34 cellular contexts compared by ENCODE assay signal in genomic region chr19:7922841-7923205, GRCh38. TPM values are rescaled to one million over a fixed set of nuclear protein-coding genes. Genes with fewer than 3 reads are reported as not detected.
A peak's percentile ranks its signal among the peaks of the same experiment; 100 is the strongest.
DNase-seq lines count a peak whose midpoint lies in the region; ATAC-seq and TF ChIP-seq lines count a peak whose summit lies in the region.
"Had no signal": no experiment of that assay in that cellular context is flagged by ENCODE, and none has a peak within 500 bp of the region (broad histone marks: within the 10 kb centered on the region; RNA-seq: fewer than 3 reads in every experiment).

No MANE protein-coding gene starts in this region.

- peaks cover 2% of the 10 kb centered on the region for H3K4me1 ChIP-seq in right cardiac atrium (ENCODE audit: control insufficient read depth, insufficient read depth, low read length)
- H3K4me1 ChIP-seq in heart left ventricle = peaks cover 8 to 65% (median 38%) of the 10 kb centered on the region in 12 donors
- H3K4me1 ChIP-seq in osteoblast (ENCODE audit: insufficient read depth, low read length) = peaks cover 22% of the 10 kb centered on the region
- peaks cover 81% of the 10 kb centered on the region for H3K4me1 ChIP-seq in vagina

- H4K20me1 ChIP-seq in osteoblast (ENCODE audit: insufficient read depth, low read length) = peaks cover 9% of the 10 kb centered on the region

- H3K36me3 ChIP-seq in heart left ventricle (peaks cover 0 to 28% (median 14%) of the 10 kb centered on the region in 9 donors), osteoblast (ENCODE audit: insufficient read depth, low read length) (peaks cover 14% of the 10 kb centered on the region), vagina (peaks cover 0 to 20% of the 10 kb centered on the region in 2 donors)
- H3K36me3 ChIP-seq: neutrophil had no signal

- H3K36me3 Mint-ChIP-seq in glutamatergic neuron (ENCODE audit: unreplicated experiment) = no peaks in the 10 kb centered on the region
- H3K36me3 Mint-ChIP-seq in activated T-cell treated with anti-CD3 and anti-CD28 coated beads, Interleukin-2, amount 50 U/mL, for 4 hours (ENCODE audit: insufficient read depth) = no peaks in the 10 kb centered on the region

- H3K27me3 ChIP-seq in right cardiac atrium (ENCODE audit: control insufficient read depth, insufficient read depth) = no peaks in the 10 kb centered on the region
- H3K27me3 ChIP-seq in heart left ventricle = peaks cover 0 to 17% (median 10%) of the 10 kb centered on the region in 9 donors
- H3K27me3 ChIP-seq in osteoblast (ENCODE audit: insufficient read depth, low read length) = peaks cover 7% of the 10 kb centered on the region
- no peaks in the 10 kb centered on the region for H3K27me3 ChIP-seq in vagina
- H3K27me3 ChIP-seq: body of pancreas, testis had no signal

- H3K9me3 Mint-ChIP-seq in glutamatergic neuron (ENCODE audit: unreplicated experiment) = peaks cover 17% of the 10 kb centered on the region
- H3K9me3 Mint-ChIP-seq in activated T-cell treated with anti-CD3 and anti-CD28 coated beads, Interleukin-2, amount 50 U/mL, for 4 hours = no peaks in the 10 kb centered on the region
- H3K9me3 Mint-ChIP-seq: activated T-cell treated with anti-CD3 and anti-CD28 coated beads, Interleukin-2, amount 50 U/mL, for 24 hours had no signal

- DNase-seq in right cardiac atrium (peak in 2 of 3 donors; percentile 13 to 60), heart left ventricle (no peak), glutamatergic neuron (no peak), osteoblast (ENCODE audit: insufficient read length, low spot score, missing footprints) (peak; percentile 43), vagina (ENCODE audit: extremely low spot score in 2 of 2) (no peak), nucleus accumbens (lab: John Stamatoyannopoulos, UW) (no peak)
- DNase-seq in stimulated activated CD4-positive, alpha-beta T cell treated with anti-CD3 and anti-CD28 coated beads, Interleukin-1b, Interleukin-23, amount 100 ng/mL, for 48 hours = no peak
- no peak for DNase-seq in activated T-cell treated with anti-CD3 and anti-CD28 coated beads, Interleukin-2, amount 50 U/mL, for 4 hours
- DNase-seq: activated CD4-positive, alpha-beta T cell treated with anti-CD3 and anti-CD28 coated beads for 4 hours; activated gamma-delta T cell; activated T-cell treated with anti-CD3 and anti-CD28 coated beads, Interleukin-2, amount 50 U/mL, for 24 hours; AML-193; body of pancreas; cerebellar nuclear complex; gastrocnemius medialis; hippocampal formation; Kasumi-1; left cardiac atrium; NCI-H1436; NCI-H2081; NCI-H2227 treated with DMSO at 0.1 percent for 48 hours; NCI-H526 treated with DMSO at 0.1 percent for 48 hours; SHP77 treated with DMSO at 0.1 percent for 48 hours; stimulated activated CD4-positive, alpha-beta T cell treated with anti-CD3 and anti-CD28 coated beads, Interleukin-15, amount 100 ng/mL, for 24 hours; stimulated activated naive CD4-positive, alpha-beta T cell treated with Interleukin-2 at 50 U/mL for 16 hours; testis had no signal

- TF ChIP-seq CTCF in heart left ventricle (IDR thresholded peaks at IDR 0.05) = no peak
- TF ChIP-seq CTCF in glutamatergic neuron (IDR thresholded peaks at IDR 0.05; ENCODE audit: partially characterized antibody, unreplicated experiment) = no peak
- no peak for TF ChIP-seq CTCF in osteoblast (IDR thresholded peaks at IDR 0.05; ENCODE audit: extremely low read depth, low read depth, low read length)
- no peak for TF ChIP-seq CTCF in vagina (IDR thresholded peaks at IDR 0.05)

- peaks cover 19% of the 10 kb centered on the region for H3K27me3 Mint-ChIP-seq in glutamatergic neuron (ENCODE audit: unreplicated experiment)
- peaks cover 13% of the 10 kb centered on the region for H3K27me3 Mint-ChIP-seq in activated T-cell treated with anti-CD3 and anti-CD28 coated beads, Interleukin-2, amount 50 U/mL, for 4 hours (ENCODE audit: low read depth)

- no peak overlapping the region for H3K27ac ChIP-seq in right cardiac atrium (ENCODE audit: low read length)
- H3K27ac ChIP-seq in heart left ventricle = peak overlapping the region in 1 of 12 donors; percentile 96
- H3K27ac ChIP-seq in osteoblast (ENCODE audit: low read depth, low read length) = no peak overlapping the region
- peak overlapping the region; percentile 89 for H3K27ac ChIP-seq in vagina
- H3K27ac ChIP-seq: A549, body of pancreas, gastrocnemius medialis, neutrophil, prostate gland, testis had no signal

- 88% methylated on average over 9 of the region's 9 CpGs for WGBS in right cardiac atrium
- 91 to 93% (median 92%) methylated on average over 8 to 9 of the region's 9 CpGs for WGBS in heart left ventricle, 4 donors

- intact Hi-C loops in right cardiac atrium (cut with DNase I) (no loop called here), heart left ventricle (cut with DNase I) (loop anchor here in 4 of 10 donors (5.0 kb wide), 2 partner anchors 66 to 71 kb away; no protein-coding TSS in a partner anchor), vagina (cut with DNase I) (no loop called here)

- H3K4me3 ChIP-seq in right cardiac atrium (ENCODE audit: low read length) = no peak overlapping the region
- no peak overlapping the region for H3K4me3 ChIP-seq in heart left ventricle
- H3K4me3 ChIP-seq in osteoblast (ENCODE audit: insufficient read depth, low read length) = no peak overlapping the region
- H3K4me3 ChIP-seq in vagina = no peak overlapping the region
- H3K4me3 ChIP-seq: A549, body of pancreas, gastrocnemius medialis, prostate gland, testis had no signal

- H3K4me1 Mint-ChIP-seq in glutamatergic neuron (ENCODE audit: low read depth, unreplicated experiment) = peaks cover 3% of the 10 kb centered on the region
- peaks cover 36% of the 10 kb centered on the region for H3K4me1 Mint-ChIP-seq in activated T-cell treated with anti-CD3 and anti-CD28 coated beads, Interleukin-2, amount 50 U/mL, for 4 hours (ENCODE audit: low read depth)

- no peak for ATAC-seq in right cardiac atrium
- ATAC-seq in heart left ventricle = no peak
- no peak for ATAC-seq in activated T-cell treated with anti-CD3 and anti-CD28 coated beads, Interleukin-2, amount 50 U/mL, for 4 hours
- ATAC-seq: A549, body of pancreas, gastrocnemius medialis, HCT116, left cardiac atrium had no signal

- TF ChIP-seq POLR2A in heart left ventricle (IDR thresholded peaks at IDR 0.05) = no peak
- TF ChIP-seq POLR2A in vagina (IDR thresholded peaks at IDR 0.05) = no peak

- H3K79me2 ChIP-seq in osteoblast (ENCODE audit: insufficient read depth, low read length) = peaks cover 17% of the 10 kb centered on the region

- no peak overlapping the region for H3K4me2 ChIP-seq in osteoblast (ENCODE audit: insufficient read depth, low read length)
- H3K4me2 ChIP-seq: A549 had no signal

- peak overlapping the region; percentile 26 for H3K27ac Mint-ChIP-seq in glutamatergic neuron (ENCODE audit: unreplicated experiment)
- H3K27ac Mint-ChIP-seq: activated T-cell treated with anti-CD3 and anti-CD28 coated beads, Interleukin-2, amount 50 U/mL, for 24 hours had no signal

- no peaks in the 10 kb centered on the region for H3K9me3 ChIP-seq in right cardiac atrium (ENCODE audit: control insufficient read depth, low read length)
- H3K9me3 ChIP-seq in heart left ventricle = no peaks in the 10 kb centered on the region
- no peaks in the 10 kb centered on the region for H3K9me3 ChIP-seq in osteoblast (ENCODE audit: low read depth, low read length)
- no peaks in the 10 kb centered on the region for H3K9me3 ChIP-seq in vagina
- H3K9me3 ChIP-seq: A549, body of pancreas, gastrocnemius medialis, neutrophil, prostate gland, testis had no signal

- no peak overlapping the region for H3K4me3 Mint-ChIP-seq in glutamatergic neuron (ENCODE audit: unreplicated experiment)
- H3K4me3 Mint-ChIP-seq in activated T-cell treated with anti-CD3 and anti-CD28 coated beads, Interleukin-2, amount 50 U/mL, for 4 hours = no peak overlapping the region
- H3K4me3 Mint-ChIP-seq: activated T-cell treated with anti-CD3 and anti-CD28 coated beads, Interleukin-2, amount 50 U/mL, for 24 hours had no signal

- H2AFZ ChIP-seq in osteoblast (ENCODE audit: low read length) = no peak overlapping the region

RNA-seq across cellular contexts. Expression of gene SNAPC2, which starts 2.7 kb away (rescaled TPM):
- total RNA-seq in right cardiac atrium (10 to 100 TPM in 3 of 4 donors, 1 to 10 TPM in 1; 9.6 to 14.4 (median 11.0) TPM), heart left ventricle (10 to 100 TPM in 4 of 9 donors, 1 to 10 TPM in 5; 6.8 to 16.7 (median 9.3) TPM), glutamatergic neuron (ENCODE audit: unreplicated experiment) (18.6 TPM), osteoblast (16.8 and 18.5 TPM in 2 replicates), vagina (17.4 TPM)
- polyA plus RNA-seq in right cardiac atrium (12.2 TPM), heart left ventricle (10 to 100 TPM; 10.4 to 28.9 TPM)
- total RNA-seq in activated T-cell treated with anti-CD3 and anti-CD28 coated beads, Interleukin-2, amount 50 U/mL, for 4 hours = 10 to 100 TPM; 16.7 to 20.0 (median 18.8) TPM

RNA-seq across cellular contexts. Expression of gene CTXN1, which starts 3.1 kb away (rescaled TPM):
- under 1 TPM in 2 of 4 donors, not detected in 2; 0.24 to 0.34 TPM for total RNA-seq in right cardiac atrium
- polyA plus RNA-seq in right cardiac atrium = 0.16 TPM
- 1 to 10 TPM in 2 of 9 donors, under 1 TPM in 5, not detected in 2; 0.21 to 3.3 (median 0.32) TPM for total RNA-seq in heart left ventricle
- polyA plus RNA-seq in heart left ventricle = under 1 TPM in 1 of 2 donors, not detected in 1; 0.87 TPM
- total RNA-seq in glutamatergic neuron (ENCODE audit: unreplicated experiment) = 90.6 TPM
- 1.5 and 2.5 TPM in 2 replicates for total RNA-seq in osteoblast
- total RNA-seq in vagina = 14.2 TPM
- total RNA-seq in activated T-cell treated with anti-CD3 and anti-CD28 coated beads, Interleukin-2, amount 50 U/mL, for 4 hours = 1 to 10 TPM in 1 of 3 donors, under 1 TPM in 2; 0.71 to 1.4 (median 0.95) TPM
- total RNA-seq: CD4-positive, alpha-beta memory T cell; gastrocnemius medialis; mononuclear cell had no signal
- polyA plus RNA-seq: CD4-positive, alpha-beta memory T cell had no signal

RNA-seq across cellular contexts. Expression of gene TGFBR3L, which starts 8.2 kb away (rescaled TPM):
- total RNA-seq in right cardiac atrium = 10 to 100 TPM in 3 of 4 donors, 1 to 10 TPM in 1; 8.0 to 17.6 (median 14.5) TPM
- polyA plus RNA-seq in right cardiac atrium = 2.4 TPM
- total RNA-seq in heart left ventricle = 10 to 100 TPM in 2 of 9 donors, 1 to 10 TPM in 7; 3.6 to 41.2 (median 8.0) TPM
- polyA plus RNA-seq in heart left ventricle = 1 to 10 TPM in 1 of 2 donors, under 1 TPM in 1; 0.76 to 3.5 TPM
- 0.69 TPM for total RNA-seq in glutamatergic neuron (ENCODE audit: unreplicated experiment)
- under 0.01 TPM in 1 of 2 replicates, not detected in the other for total RNA-seq in osteoblast
- total RNA-seq in vagina = 1.5 TPM
- total RNA-seq in activated T-cell treated with anti-CD3 and anti-CD28 coated beads, Interleukin-2, amount 50 U/mL, for 4 hours = 1 to 10 TPM in 2 of 3 donors, under 1 TPM in 1; 0.74 to 2.4 (median 1.4) TPM
- total RNA-seq: lung microvascular endothelial cell had no signal
- polyA plus RNA-seq: CD4-positive, alpha-beta memory T cell; fibroblast of lung had no signal

RNA-seq across cellular contexts. Expression of gene MAP2K7, which starts 19.1 kb away (rescaled TPM):
- total RNA-seq in right cardiac atrium (10 to 100 TPM; 23.2 to 32.6 (median 28.5) TPM), heart left ventricle (10 to 100 TPM; 11.6 to 26.6 (median 23.5) TPM), glutamatergic neuron (ENCODE audit: unreplicated experiment) (44.2 TPM), osteoblast (12.4 and 14.8 TPM in 2 replicates), vagina (26.8 TPM)
- polyA plus RNA-seq in right cardiac atrium (26.9 TPM), heart left ventricle (10 to 100 TPM; 22.2 to 35.5 TPM)
- 10 to 100 TPM; 40.4 to 44.0 (median 43.3) TPM for total RNA-seq in activated T-cell treated with anti-CD3 and anti-CD28 coated beads, Interleukin-2, amount 50 U/mL, for 4 hours

RNA-seq across cellular contexts. Expression of gene TIMM44, which starts 20.6 kb away (rescaled TPM):
- total RNA-seq in right cardiac atrium (10 to 100 TPM; 51.1 to 88.9 (median 64.0) TPM), heart left ventricle (10 to 100 TPM; 55.9 to 99.9 (median 70.6) TPM), glutamatergic neuron (ENCODE audit: unreplicated experiment) (109 TPM), osteoblast (52.5 and 55.4 TPM in 2 replicates), vagina (76.1 TPM)
- polyA plus RNA-seq in right cardiac atrium (64.6 TPM), heart left ventricle (100 to 1,000 TPM in 1 of 2 donors, 10 to 100 TPM in 1; 99.6 to 140 TPM)
- 100 to 1,000 TPM; 180 to 193 (median 190) TPM for total RNA-seq in activated T-cell treated with anti-CD3 and anti-CD28 coated beads, Interleukin-2, amount 50 U/mL, for 4 hours

Comparison
In these comparisons a context has a peak if more than half of its experiments do, and no peak if none do; other contexts are left out.
1. DNase-seq: peak in right cardiac atrium (2 of 3) and osteoblast (single experiment); none in heart left ventricle (0 of 5), glutamatergic neuron (single experiment), vagina (0 of 2), stimulated activated CD4-positive, alpha-beta T cell treated with anti-CD3 and anti-CD28 coated beads, Interleukin-1b, Interleukin-23, amount 100 ng/mL, for 48 hours (single experiment), nucleus accumbens (0 of 56) and activated T-cell treated with anti-CD3 and anti-CD28 coated beads, Interleukin-2, amount 50 U/mL, for 4 hours (single experiment).